ENCODE assay signal across 21 cellular contexts in genomic region chr20:41639630-41640029, GRCh38. TPM values are rescaled to one million over a fixed set of nuclear protein-coding genes. Genes with fewer than 3 reads are reported as not detected.
DNase-seq lines count a peak whose midpoint lies in the region; TF ChIP-seq lines count a peak whose summit lies in the region.
"Had no signal": no experiment of that assay in that cellular context is flagged by ENCODE, and none has a peak within 500 bp of the region (broad histone marks: within the 10 kb centered on the region; RNA-seq: fewer than 3 reads in every experiment).

No MANE protein-coding gene starts in this region.

- no peak overlapping the region for H2AK5ac ChIP-seq in mesendoderm (ENCODE audit: low read length)

- no peak overlapping the region for H3K56ac ChIP-seq in mesendoderm (ENCODE audit: low read length)

- H2BK15ac ChIP-seq in mesendoderm (replicated peaks; ENCODE audit: low read depth), result no peak overlapping the region

- no peak overlapping the region for H3K4ac ChIP-seq in mesendoderm (ENCODE audit: low read depth, low read length)

- no peak overlapping the region for H4K5ac ChIP-seq in mesendoderm (ENCODE audit: low read length)

- H3K9ac ChIP-seq in mesendoderm (ENCODE audit: low read length), result no peak overlapping the region

- H2BK120ac ChIP-seq in mesendoderm (ENCODE audit: low read depth, low read length), result no peak overlapping the region

- WGBS in mesendoderm (ENCODE audit: extremely low coverage, insufficient coverage, low lambda C conversion rate), result no CpG with 5 or more reads among the region's 2 CpGs

- no peak overlapping the region for H3K4me3 ChIP-seq in mesendoderm (ENCODE audit: low read length)
- no peak overlapping the region for H3K4me3 ChIP-seq in SJCRH30
- H3K4me3 ChIP-seq: HAP-1 had no signal

- H3K27ac Mint-ChIP-seq in endothelial cell (ENCODE audit: unreplicated experiment), result peak overlapping the region; percentile 33
- H3K27ac Mint-ChIP-seq: CD4-positive, alpha-beta memory T cell; HFFc6 had no signal

- no peak overlapping the region for H4K8ac ChIP-seq in mesendoderm (ENCODE audit: low read depth, low read length)

- H3K36me3 ChIP-seq in mesendoderm (ENCODE audit: control insufficient read depth, insufficient read depth, low read length) (no peaks in the 10 kb centered on the region), SJCRH30 (no peaks in the 10 kb centered on the region)
- H3K36me3 ChIP-seq: HAP-1 had no signal

- H3K4me1 ChIP-seq in mesendoderm (ENCODE audit: control insufficient read depth, low read depth, low read length) (peaks cover 4% of the 10 kb centered on the region), SJCRH30 (no peaks in the 10 kb centered on the region)
- H3K4me1 ChIP-seq: HAP-1 had no signal

- H2BK5ac ChIP-seq in mesendoderm (ENCODE audit: low read length), result no peak overlapping the region

- H3K79me2 ChIP-seq in mesendoderm (ENCODE audit: control insufficient read depth, insufficient read depth, low read length), result no peaks in the 10 kb centered on the region

- no peaks in the 10 kb centered on the region for H3K36me3 Mint-ChIP-seq in endothelial cell (ENCODE audit: low read depth, unreplicated experiment)
- H3K36me3 Mint-ChIP-seq: CD4-positive, alpha-beta memory T cell had no signal

- peak; percentile 36 for DNase-seq in NCI-H82 (lab: John Stamatoyannopoulos, UW)
- DNase-seq in NCI-H82 treated with DMSO at 0.1 percent for 48 hours (lab: John Stamatoyannopoulos, UW; ENCODE audit: unreplicated experiment), result no peak
- no peak for DNase-seq in endothelial cell (ENCODE audit: low spot score)
- DNase-seq in mesendoderm, result peak; percentile 15
- no peak for DNase-seq in NCI-H146 treated with DMSO at 0.1 percent for 48 hours (lab: John Stamatoyannopoulos, UW; ENCODE audit: unreplicated experiment)
- no peak for DNase-seq in NCI-H2029 treated with DMSO at 0.1 percent for 48 hours (lab: John Stamatoyannopoulos, UW)
- no peak for DNase-seq in HT-29 (ENCODE audit: low spot score)
- DNase-seq in SJCRH30, result no peak
- DNase-seq: ACHN; AML-193; C1 segment of cervical spinal cord; Calu3; CD4-positive, alpha-beta memory T cell; COR-L47; DMS53; DMS79 treated with DMSO at 0.1 percent for 48 hours; GF-D8; GOT3; HFFc6 had no signal

- H3K18ac ChIP-seq in mesendoderm (ENCODE audit: low read length), result no peak overlapping the region

- H3K23ac ChIP-seq in mesendoderm (ENCODE audit: low read length), result no peak overlapping the region

- no peaks in the 10 kb centered on the region for H3K9me3 ChIP-seq in SJCRH30 (replicated peaks)
- H3K9me3 ChIP-seq: HAP-1 had no signal

- H3K79me1 ChIP-seq in mesendoderm (ENCODE audit: low read length), result no peaks in the 10 kb centered on the region

- peaks cover 4% of the 10 kb centered on the region for H3K27me3 Mint-ChIP-seq in endothelial cell (ENCODE audit: unreplicated experiment)

- peaks cover 5% of the 10 kb centered on the region for H3K4me1 Mint-ChIP-seq in endothelial cell (ENCODE audit: unreplicated experiment)

- TF ChIP-seq CTCF in endothelial cell (IDR thresholded peaks at IDR 0.05; ENCODE audit: unreplicated experiment), result no peak

- no peaks in the 10 kb centered on the region for H3K27me3 ChIP-seq in mesendoderm (ENCODE audit: insufficient read depth, low read length, poor library complexity)
- H3K27me3 ChIP-seq in SJCRH30, result no peaks in the 10 kb centered on the region; the same call in none of the 2 replicates

- no peak overlapping the region for H3K4me2 ChIP-seq in mesendoderm (ENCODE audit: low read length)

- H3K27ac ChIP-seq in mesendoderm (ENCODE audit: low read depth, low read length), result no peak overlapping the region
- H3K27ac ChIP-seq in SJCRH30, result no peak overlapping the region
- H3K27ac ChIP-seq: 22Rv1 had no signal

- no peaks in the 10 kb centered on the region for H3K9me3 Mint-ChIP-seq in endothelial cell (ENCODE audit: unreplicated experiment)
- H3K9me3 Mint-ChIP-seq: CD4-positive, alpha-beta memory T cell; HFFc6 had no signal

- H3K4me3 Mint-ChIP-seq in endothelial cell (ENCODE audit: unreplicated experiment), result no peak overlapping the region
- H3K4me3 Mint-ChIP-seq: CD4-positive, alpha-beta memory T cell; HFFc6 had no signal

RNA-seq across cellular contexts. Expression of gene CHD6, which starts 21.5 kb away (rescaled TPM):
- 71.8 TPM for total RNA-seq in endothelial cell (ENCODE audit: unreplicated experiment)
- polyA plus RNA-seq in mesendoderm (2013, experiment 1 of 2), result 23.9 TPM
- polyA plus RNA-seq in mesendoderm (2013, experiment 2 of 2), result 23.3 TPM
- total RNA-seq in HT-29 (2014; rRNA removed; shearing (Covaris generic)), result 16.4 and 18.5 TPM in 2 replicates
- total RNA-seq in SJCRH30 (2014; rRNA removed; shearing (Covaris generic)), result 62.3 and 75.4 TPM in 2 replicates

Comparison
In these comparisons a context has a peak if more than half of its experiments do, and no peak if none do; other contexts are left out.
1. DNase-seq: peak in NCI-H82 (single experiment) and mesendoderm (single experiment); none in NCI-H82 treated with DMSO at 0.1 percent for 48 hours (single experiment), endothelial cell (single experiment), NCI-H146 treated with DMSO at 0.1 percent for 48 hours (single experiment), NCI-H2029 treated with DMSO at 0.1 percent for 48 hours (single experiment), HT-29 (single experiment) and SJCRH30 (0 of 2).